Comparison of ENCODE assay signal across 11 cellular contexts in genomic region chr10:48604039-48604407, GRCh38. TPM values are rescaled to one million over a fixed set of nuclear protein-coding genes. Genes with fewer than 3 reads are reported as not detected.
A peak's percentile ranks its signal among the peaks of the same experiment; 100 is the strongest.
DNase-seq lines count a peak whose midpoint lies in the region; TF ChIP-seq lines count a peak whose summit lies in the region.
"Had no signal": no experiment of that assay in that cellular context is flagged by ENCODE, and none has a peak within 500 bp of the region (broad histone marks: within the 10 kb centered on the region; RNA-seq: fewer than 3 reads in every experiment).

No MANE protein-coding gene starts in this region.

- TF ChIP-seq CTCF in VCaP (conservative IDR thresholded peaks at IDR 0.05) (no peak), fibroblast of pulmonary artery (IDR thresholded peaks at IDR 0.05; ENCODE audit: low read length, missing control alignments) (no peak)

- peaks cover 0 to 2% (median 0%) of the 10 kb centered on the region in 3 donors for H3K36me3 ChIP-seq in skeletal muscle tissue (ENCODE audit: control insufficient read depth in 3 of 3, insufficient read depth in 3 of 3, low read length in 3 of 3)
- H3K36me3 ChIP-seq: cardiac muscle cell had no signal

- peak overlapping the region in 2 of 3 donors; percentile 16 to 57 for H3K9ac ChIP-seq in skeletal muscle tissue (ENCODE audit: low read depth in 1 of 3, low read length in 3 of 3)

- H3K4me1 ChIP-seq in skeletal muscle tissue (ENCODE audit: control insufficient read depth in 3 of 3, insufficient read depth in 3 of 3, low read length in 3 of 3), result peaks cover 10 to 21% (median 19%) of the 10 kb centered on the region in 3 donors

- H3K27me3 ChIP-seq in skeletal muscle tissue (ENCODE audit: control insufficient read depth in 3 of 3, insufficient read depth in 3 of 3, low read length in 3 of 3), result peaks cover 3 to 30% (median 17%) of the 10 kb centered on the region in 3 donors

- peak; percentile 12 for DNase-seq in ELF-1 (ENCODE audit: low read depth, low spot score)
- DNase-seq in fibroblast of pulmonary artery (ENCODE audit: low read depth), result no peak
- DNase-seq in EL, result no peak
- DNase-seq in DMS53 treated with DMSO at 0.1 percent for 48 hours (lab: John Stamatoyannopoulos, UW; ENCODE audit: unreplicated experiment), result no peak
- no peak for DNase-seq in AG08396 (ENCODE audit: low spot score)
- no peak for DNase-seq in effector CD8-positive, alpha-beta T cell (lab: John Stamatoyannopoulos, UW)
- DNase-seq: DMS79, KBM-7 had no signal

- H3K9me3 ChIP-seq in skeletal muscle tissue (ENCODE audit: control insufficient read depth in 3 of 3, low read length in 3 of 3), result no peaks in the 10 kb centered on the region

- peak overlapping the region; percentile 28; the same call in 1 of the 2 replicates for H3K27ac ChIP-seq in VCaP
- H3K27ac ChIP-seq in skeletal muscle tissue (ENCODE audit: low read depth, low read length), result no peak overlapping the region
- H3K27ac ChIP-seq: cardiac muscle cell had no signal

- peak overlapping the region; percentile 77 for H3K4me3 ChIP-seq in fibroblast of pulmonary artery (replicated peaks; ENCODE audit: low read depth, low read length)
- peak overlapping the region; percentile 56 to 78 (median 70) for H3K4me3 ChIP-seq in skeletal muscle tissue (ENCODE audit: low read length in 3 of 3)

RNA-seq across cellular contexts. Expression of gene ARHGAP22, which starts 0.8 kb away (rescaled TPM):
- total RNA-seq in skeletal muscle tissue, result 1.0 TPM
